7 cellular contexts compared by ENCODE assay signal in genomic region chr4:90780193-90780592, GRCh38.
"Had no signal": no experiment of that assay in that cellular context is flagged by ENCODE, and none has a peak within 500 bp of the region (broad histone marks: within the 10 kb centered on the region; RNA-seq: fewer than 3 reads in every experiment).

No MANE protein-coding gene starts in this region.

- H3K9ac ChIP-seq: KMS-11 had no signal

- DNase-seq: Karpas-422, Kasumi-1, KBM-7, KG1 had no signal

- H3K4me2 ChIP-seq: KMS-11 had no signal

- H3K27ac ChIP-seq: HL-60, KMS-11 had no signal

- FAIRE-seq: HTR-8/SVneo had no signal
